22 cellular contexts compared by ENCODE assay signal in the genomic region with DNA sequence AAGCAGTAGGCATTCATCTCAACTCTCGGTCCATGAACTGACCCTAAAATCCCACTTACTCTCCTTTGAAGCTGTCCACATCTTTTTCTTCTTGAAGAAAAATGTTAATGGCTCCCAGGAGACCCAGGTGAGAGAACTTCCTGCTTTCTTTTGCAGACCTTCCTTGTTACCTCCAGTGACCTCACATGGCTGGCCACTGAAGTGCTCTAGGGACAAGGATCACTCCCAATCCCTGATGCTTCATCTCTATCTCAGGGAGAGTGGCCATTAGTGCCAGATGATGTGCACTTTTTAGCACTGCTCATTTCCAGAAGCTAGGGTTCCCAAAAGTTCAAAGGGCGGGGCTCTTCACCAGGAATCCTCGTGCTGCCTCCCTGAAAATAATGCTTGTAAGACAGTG. TPM values are rescaled to one million over a fixed set of nuclear protein-coding genes. Genes with fewer than 3 reads are reported as not detected.
DNase-seq lines count a peak whose midpoint lies in the region; ATAC-seq and TF ChIP-seq lines count a peak whose summit lies in the region.
"Had no signal": no experiment of that assay in that cellular context is flagged by ENCODE, and none has a peak within 500 bp of the region (broad histone marks: within the 10 kb centered on the region; RNA-seq: fewer than 3 reads in every experiment).

No MANE protein-coding gene starts in this region.

- no peaks in the 10 kb centered on the region for H3K9me3 ChIP-seq in heart right ventricle
- H3K9me3 ChIP-seq in gastroesophageal sphincter = no peaks in the 10 kb centered on the region
- no peaks in the 10 kb centered on the region for H3K9me3 ChIP-seq in upper lobe of left lung
- H3K9me3 ChIP-seq: HAP-1 had no signal

- 69 to 82% methylated on average over 3 of the region's 3 CpGs for WGBS in heart right ventricle, 2 donors
- WGBS in gastroesophageal sphincter (ENCODE audit: low coverage in 1 of 2), 2 donors = 27 to 65% methylated on average over 1 to 2 of the region's 3 CpGs
- WGBS in upper lobe of left lung, 2 donors = 75 to 95% methylated on average over 2 to 3 of the region's 3 CpGs

- H3K27me3 Mint-ChIP-seq in progenitor cell of endocrine pancreas = no peaks in the 10 kb centered on the region

- TF ChIP-seq EP300 in gastroesophageal sphincter (IDR thresholded peaks at IDR 0.05) (no peak), upper lobe of left lung (IDR thresholded peaks at IDR 0.05) (no peak)

- H3K4me3 Mint-ChIP-seq in progenitor cell of endocrine pancreas (ENCODE audit: low read depth) = peak overlapping the region; percentile 18
- H3K4me3 Mint-ChIP-seq: activated CD4-positive, alpha-beta T cell treated with anti-CD3 and anti-CD28 coated beads for 36 hours; activated naive CD8-positive, alpha-beta T cell treated with anti-CD3 and anti-CD28 coated beads, Interleukin-2, amount 50 U/mL, for 24 hours; B cell; effector memory CD8-positive, alpha-beta T cell; naive thymus-derived CD8-positive, alpha-beta T cell had no signal

- peaks cover 75% of the 10 kb centered on the region for H3K4me1 Mint-ChIP-seq in progenitor cell of endocrine pancreas (ENCODE audit: low read depth)
- H3K4me1 Mint-ChIP-seq: activated CD4-positive, alpha-beta T cell treated with anti-CD3 and anti-CD28 coated beads for 36 hours; B cell had no signal

- no peak overlapping the region for H3K4me3 ChIP-seq in heart right ventricle
- H3K4me3 ChIP-seq in gastroesophageal sphincter = no peak overlapping the region
- no peak overlapping the region for H3K4me3 ChIP-seq in upper lobe of left lung
- H3K4me3 ChIP-seq: HAP-1 had no signal

- H3K36me3 ChIP-seq in heart right ventricle (peaks cover 0 to 11% (median 0%) of the 10 kb centered on the region in 9 donors), gastroesophageal sphincter (no peaks in the 10 kb centered on the region), upper lobe of left lung (peaks cover 0 to 3% (median 0%) of the 10 kb centered on the region in 4 donors)
- H3K36me3 ChIP-seq: HAP-1 had no signal

- intact Hi-C loops in heart right ventricle (cut with DNase I) = no loop called here
- intact Hi-C loops in left ventricle myocardium superior (cut with micrococcal nuclease) = no loop called here

- peaks cover 3% of the 10 kb centered on the region for H3K36me3 Mint-ChIP-seq in progenitor cell of endocrine pancreas (ENCODE audit: insufficient read depth)
- H3K36me3 Mint-ChIP-seq: naive thymus-derived CD8-positive, alpha-beta T cell had no signal

- H3K9me3 Mint-ChIP-seq in progenitor cell of endocrine pancreas (ENCODE audit: low read depth) = no peaks in the 10 kb centered on the region
- H3K9me3 Mint-ChIP-seq: activated naive CD8-positive, alpha-beta T cell treated with anti-CD3 and anti-CD28 coated beads, Interleukin-2, amount 50 U/mL, for 24 hours; effector memory CD8-positive, alpha-beta T cell; naive thymus-derived CD8-positive, alpha-beta T cell had no signal

- H3K4me1 ChIP-seq in heart right ventricle (peaks cover 14 to 97% (median 65%) of the 10 kb centered on the region in 9 donors), gastroesophageal sphincter (peaks cover 25 to 94% (median 46%) of the 10 kb centered on the region in 3 donors), upper lobe of left lung (peaks cover 71 to 88% (median 72%) of the 10 kb centered on the region in 4 donors)
- H3K4me1 ChIP-seq: HAP-1 had no signal

- H3K27me3 ChIP-seq in heart right ventricle (no peaks in the 10 kb centered on the region), gastroesophageal sphincter (no peaks in the 10 kb centered on the region), upper lobe of left lung (no peaks in the 10 kb centered on the region)

- TF ChIP-seq POLR2A in gastroesophageal sphincter (IDR thresholded peaks at IDR 0.05) (no peak), upper lobe of left lung (IDR thresholded peaks at IDR 0.05) (no peak)

- DNase-seq in heart right ventricle (no peak), left ventricle myocardium superior (no peak), progenitor cell of endocrine pancreas (ENCODE audit: low spot score, unreplicated experiment) (no peak), upper lobe of left lung (no peak), D341Med (ENCODE audit: low spot score) (no peak), activated gamma-delta T cell (lab: John Stamatoyannopoulos, UW) (no peak), T-helper 1 cell (no peak)
- DNase-seq: activated CD4-positive, alpha-beta T cell treated with anti-CD3 and anti-CD28 coated beads for 36 hours; activated effector memory CD4-positive, alpha-beta T cell treated with anti-CD3 and anti-CD28 coated beads, Interleukin-2, amount 50 U/mL, for 16 hours; activated naive CD8-positive, alpha-beta T cell treated with anti-CD3 and anti-CD28 coated beads, Interleukin-2, amount 50 U/mL, for 24 hours; DND-41; effector memory CD8-positive, alpha-beta T cell; kidney; naive thymus-derived CD8-positive, alpha-beta T cell; NCI-H1092; NCI-H187 treated with DMSO at 0.1 percent for 48 hours; NCI-H526 treated with DMSO at 0.1 percent for 48 hours; stimulated activated CD4-positive, alpha-beta T cell treated with anti-CD3 and anti-CD28 coated beads, Interleukin-4, amount 100 ng/mL, for 24 hours; stimulated activated naive CD8-positive, alpha-beta T cell treated with anti-CD3 and anti-CD28 coated beads, Interleukin-15, Interleukin-2, amounts not matched to agents 100 U/mL and 50 U/mL, for 24 hours had no signal

- ATAC-seq in heart right ventricle (no peak), left ventricle myocardium superior (no peak), gastroesophageal sphincter (no peak), upper lobe of left lung (ENCODE audit: low FRiP score in 2 of 2) (no peak)
- ATAC-seq: activated CD4-positive, alpha-beta T cell treated with anti-CD3 and anti-CD28 coated beads for 36 hours; activated naive CD8-positive, alpha-beta T cell treated with anti-CD3 and anti-CD28 coated beads, Interleukin-2, amount 50 U/mL, for 24 hours; effector memory CD8-positive, alpha-beta T cell; naive thymus-derived CD8-positive, alpha-beta T cell; stimulated activated naive CD8-positive, alpha-beta T cell treated with anti-CD3 and anti-CD28 coated beads, Interleukin-15, Interleukin-2, amounts not matched to agents 100 U/mL and 50 U/mL, for 24 hours had no signal

- H3K27ac ChIP-seq in heart right ventricle (peak overlapping the region in 8 of 10 donors; percentile 26 to 70 (median 54)), gastroesophageal sphincter (peak overlapping the region; percentile 70 to 83 (median 73)), upper lobe of left lung (peak overlapping the region; percentile 12 to 81 (median 53))

- peak overlapping the region; percentile 73 for H3K27ac Mint-ChIP-seq in progenitor cell of endocrine pancreas
- H3K27ac Mint-ChIP-seq: activated CD4-positive, alpha-beta T cell treated with anti-CD3 and anti-CD28 coated beads for 36 hours; activated naive CD8-positive, alpha-beta T cell treated with anti-CD3 and anti-CD28 coated beads, Interleukin-2, amount 50 U/mL, for 24 hours; B cell; effector memory CD8-positive, alpha-beta T cell had no signal

- TF ChIP-seq CTCF in heart right ventricle (IDR thresholded peaks at IDR 0.05) = no peak
- TF ChIP-seq CTCF in gastroesophageal sphincter (IDR thresholded peaks at IDR 0.05) = no peak
- no peak for TF ChIP-seq CTCF in progenitor cell of endocrine pancreas (IDR thresholded peaks at IDR 0.05; ENCODE audit: unreplicated experiment)
- no peak for TF ChIP-seq CTCF in upper lobe of left lung (IDR thresholded peaks at IDR 0.05)

RNA-seq across cellular contexts. Expression of a gene that starts 16.2 kb away (rescaled TPM):
- 10 to 100 TPM; 13.4 to 31.6 (median 18.3) TPM for total RNA-seq in heart right ventricle
- 10 to 100 TPM in 1 of 2 donors, 1 to 10 TPM in 1; 6.1 to 11.0 TPM for polyA plus RNA-seq in heart right ventricle
- 12.1 TPM for total RNA-seq in left ventricle myocardium superior
- 10 to 100 TPM; 12.5 to 38.3 (median 32.0) TPM for total RNA-seq in gastroesophageal sphincter
- total RNA-seq in progenitor cell of endocrine pancreas = 32.9 and 34.9 TPM in 2 replicates
- total RNA-seq in upper lobe of left lung = 100 to 1,000 TPM in 3 of 6 donors, 10 to 100 TPM in 3; 77.5 to 150 (median 101) TPM
